Comparison of ENCODE assay signal across 24 cellular contexts in the genomic region with DNA sequence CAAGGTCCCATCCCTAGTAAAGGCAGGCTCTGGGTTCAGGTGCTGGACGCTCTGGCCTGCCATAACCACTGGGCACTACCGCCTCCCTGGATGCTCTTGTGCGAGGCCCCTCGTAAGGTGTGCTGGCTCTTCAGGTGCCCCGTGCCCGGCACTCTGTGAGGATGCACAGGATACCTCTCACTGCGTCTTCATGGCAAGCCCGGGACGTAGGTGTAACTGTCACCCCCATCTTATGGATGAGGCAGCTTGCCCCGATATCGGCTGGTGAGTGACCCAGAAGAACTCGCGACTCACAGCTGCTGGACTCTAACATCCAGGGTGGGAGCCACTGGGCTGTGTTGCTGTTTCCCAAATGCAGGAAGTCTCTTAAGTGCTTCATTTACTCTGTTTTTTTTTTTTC.
"Had no signal": no experiment of that assay in that cellular context is flagged by ENCODE, and none has a peak within 500 bp of the region (broad histone marks: within the 10 kb centered on the region; RNA-seq: fewer than 3 reads in every experiment).

No MANE protein-coding gene starts in this region.

- H3K4me3 Mint-ChIP-seq: activated CD8-positive, alpha-beta T cell treated with anti-CD3 and anti-CD28 coated beads, Interleukin-2, amount 10 ng/mL, durations not matched to agents 7 days and 5 days; activated naive CD4-positive, alpha-beta T cell treated with anti-CD3 and anti-CD28 coated beads, Interleukin-2, amount 50 U/mL, for 24 hours; activated T-cell treated with anti-CD3 and anti-CD28 coated beads, Interleukin-2, amount 50 U/mL, for 72 hours; T-helper 17 cell; WTC11 had no signal

- H3K27me3 ChIP-seq: breast epithelium, MG63 had no signal

- ATAC-seq: activated CD8-positive, alpha-beta T cell treated with anti-CD3 and anti-CD28 coated beads, Interleukin-2, amount 10 ng/mL, durations not matched to agents 7 days and 5 days; activated T-cell treated with anti-CD3 and anti-CD28 coated beads, Interleukin-2, amount 50 U/mL, for 72 hours; PC-3; T-helper 17 cell; WTC11 had no signal

- H3K4me3 ChIP-seq: breast epithelium, MG63 had no signal

- H3K4me1 ChIP-seq: breast epithelium had no signal

- H3K9me3 ChIP-seq: breast epithelium, MG63 had no signal

- DNase-seq: activated CD4-positive, alpha-beta T cell treated with anti-CD3 and anti-CD28 coated beads for 48 hours; activated CD4-positive, alpha-beta T cell treated with anti-CD3 and anti-CD28 coated beads, Interleukin-2, amount 50 U/mL, for 4 hours; activated CD4-positive, CD25-positive, alpha-beta regulatory T cell treated with anti-CD3 and anti-CD28 coated beads, Interleukin-2, amount 50 U/mL, for 72 hours; activated CD8-positive, alpha-beta T cell treated with anti-CD3 and anti-CD28 coated beads, Interleukin-2, amount 10 ng/mL, durations not matched to agents 7 days and 5 days; activated naive CD4-positive, alpha-beta T cell; activated T-cell treated with anti-CD3 and anti-CD28 coated beads, Interleukin-2, amount 50 U/mL, for 72 hours; aorta; MG63; MV-4-11; NCI-H1092 treated with DMSO at 0.1 percent for 48 hours; NCI-H1417 treated with DMSO at 0.1 percent for 48 hours; NCI-H1694; NCI-H2029; NCI-H446; NCI-H524; PC-3; SHP77 treated with DMSO at 0.1 percent for 48 hours; T-helper 17 cell; T-helper 9 cell had no signal

- H3K27ac ChIP-seq: breast epithelium, KMS-11 had no signal

- H3K4me2 ChIP-seq: KMS-11 had no signal

- H3K36me3 Mint-ChIP-seq: activated naive CD4-positive, alpha-beta T cell treated with anti-CD3 and anti-CD28 coated beads, Interleukin-2, amount 50 U/mL, for 24 hours; WTC11 had no signal

- H3K9me3 Mint-ChIP-seq: activated naive CD4-positive, alpha-beta T cell treated with anti-CD3 and anti-CD28 coated beads, Interleukin-2, amount 50 U/mL, for 24 hours; activated T-cell treated with anti-CD3 and anti-CD28 coated beads, Interleukin-2, amount 50 U/mL, for 72 hours; activated T-helper 2 cell treated with anti-CD3 and anti-CD28 coated beads, Interferon-gamma antibody, Interleukin-2, Interleukin-4, amounts not matched to agents 10 μg/mL and 5 μg/mL and 100 μg/mL, durations not matched to agents 14 hours and 24 hours and 36 hours; WTC11 had no signal

- H3K9ac ChIP-seq: KMS-11 had no signal

- H3K36me3 ChIP-seq: breast epithelium, MG63 had no signal

- H3K27ac Mint-ChIP-seq: activated CD8-positive, alpha-beta T cell treated with anti-CD3 and anti-CD28 coated beads, Interleukin-2, amount 10 ng/mL, durations not matched to agents 7 days and 5 days; activated naive CD4-positive, alpha-beta T cell treated with anti-CD3 and anti-CD28 coated beads, Interleukin-2, amount 50 U/mL, for 24 hours; activated T-cell treated with anti-CD3 and anti-CD28 coated beads, Interleukin-2, amount 50 U/mL, for 72 hours; activated T-helper 2 cell treated with anti-CD3 and anti-CD28 coated beads, Interferon-gamma antibody, Interleukin-2, Interleukin-4, amounts not matched to agents 10 μg/mL and 5 μg/mL and 100 μg/mL, durations not matched to agents 14 hours and 24 hours and 36 hours; T-helper 17 cell; WTC11 had no signal
